ENCODE assay signal across 9 cellular contexts in genomic region chr1:39205102-39205780, GRCh38. TPM values are rescaled to one million over a fixed set of nuclear protein-coding genes. Genes with fewer than 3 reads are reported as not detected.
DNase-seq lines count a peak whose midpoint lies in the region; ATAC-seq, FAIRE-seq and TF ChIP-seq lines count a peak whose summit lies in the region.
"Had no signal": no experiment of that assay in that cellular context is flagged by ENCODE, and none has a peak within 500 bp of the region (broad histone marks: within the 10 kb centered on the region; RNA-seq: fewer than 3 reads in every experiment).

No MANE protein-coding gene starts in this region.

- H3K27me3 Mint-ChIP-seq in H9 (ENCODE audit: low read depth) = no peaks in the 10 kb centered on the region; the same call in 1 of the 2 replicates
- H3K27me3 Mint-ChIP-seq in T-cell = no peaks in the 10 kb centered on the region
- H3K27me3 Mint-ChIP-seq in astrocyte (ENCODE audit: low read depth, unreplicated experiment) = no peaks in the 10 kb centered on the region

- no peak overlapping the region for H2BK15ac ChIP-seq in H9 (ENCODE audit: low read depth, low read length)

- H3K36me3 Mint-ChIP-seq in H9 (ENCODE audit: insufficient read depth in 1 of 3, low read depth in 3 of 3) (peaks cover 0 to 3% (median 2%) of the 10 kb centered on the region in 3 experiments; a peak in 1 of 7 replicates), T-cell (peaks cover 4% of the 10 kb centered on the region), astrocyte (ENCODE audit: low read depth, unreplicated experiment) (peaks cover 2% of the 10 kb centered on the region)

- no peak overlapping the region for H4K5ac ChIP-seq in H9 (ENCODE audit: insufficient read length, low read depth, low read length)

- no peak overlapping the region for H3K27ac ChIP-seq in H9 (ENCODE audit: insufficient read length, low read depth, low read length)
- peak overlapping the region; percentile 97 for H3K27ac ChIP-seq in astrocyte (ENCODE audit: low read depth, low read length)
- H3K27ac ChIP-seq in iPS-18a (ENCODE audit: low read length) = peak overlapping the region; percentile 16
- H3K27ac ChIP-seq in smooth muscle cell (ENCODE audit: low read depth) = peak overlapping the region; percentile 98

- H3K27ac Mint-ChIP-seq in H9 = peak overlapping the region; percentile 31 to 96 (median 87)
- peak overlapping the region; percentile 95 to 98 for H3K27ac Mint-ChIP-seq in T-cell
- peak overlapping the region; percentile 99 for H3K27ac Mint-ChIP-seq in astrocyte (ENCODE audit: unreplicated experiment)

- H4K20me1 ChIP-seq in H9 (ENCODE audit: control insufficient read depth, insufficient read depth, insufficient read length) (no peaks in the 10 kb centered on the region), astrocyte (ENCODE audit: insufficient read depth, low read length) (peaks cover 40% of the 10 kb centered on the region), smooth muscle cell (ENCODE audit: low read depth) (peaks cover 41% of the 10 kb centered on the region)

- no peaks in the 10 kb centered on the region for H3K9me3 ChIP-seq in H9 (ENCODE audit: control insufficient read depth, low read depth, low read length)
- no peaks in the 10 kb centered on the region for H3K9me3 ChIP-seq in astrocyte (ENCODE audit: insufficient read depth, low read depth, low read length)
- H3K9me3 ChIP-seq in iPS-18a (ENCODE audit: control insufficient read depth, low read depth, low read length) = no peaks in the 10 kb centered on the region
- no peaks in the 10 kb centered on the region for H3K9me3 ChIP-seq in smooth muscle cell (replicated peaks; ENCODE audit: low read depth)

- H2BK20ac ChIP-seq in H9 (ENCODE audit: low read depth, low read length, poor library complexity, severe bottlenecking) = no peak overlapping the region

- POLR2A ChIA-PET in T-cell (lab: Charles Lee) = interaction anchor here (0.5 to 1.8 kb wide), 3 partner anchors 10 to 333 kb away, joined by 3 to 7 read pairs (median 3); no protein-coding TSS in a partner anchor

- H3K4me2 ChIP-seq in H9 (ENCODE audit: insufficient read depth, insufficient read length, low read length) = no peak overlapping the region
- peak overlapping the region; percentile 91 for H3K4me2 ChIP-seq in astrocyte (ENCODE audit: low read length)
- H3K4me2 ChIP-seq in smooth muscle cell = peak overlapping the region; percentile 83

- H3K9ac ChIP-seq in H9 (ENCODE audit: extremely low read depth, insufficient read length, low read length) (no peak overlapping the region), astrocyte (ENCODE audit: low read length) (peak overlapping the region; percentile 95), iPS-18a (ENCODE audit: low read length) (no peak overlapping the region), smooth muscle cell (ENCODE audit: low read depth) (peak overlapping the region; percentile 93)

- TF ChIP-seq CTCF in H9 (conservative IDR thresholded peaks at IDR 0.05) = no peak
- no peak for TF ChIP-seq CTCF in astrocyte (IDR thresholded peaks at IDR 0.05; ENCODE audit: insufficient read depth, low read depth, low read length)
- no peak for TF ChIP-seq CTCF in smooth muscle cell (IDR thresholded peaks at IDR 0.05; ENCODE audit: borderline replicate concordance, insufficient read depth, poor library complexity, severe bottlenecking)

- H3K27me3 ChIP-seq in H9 (ENCODE audit: insufficient read depth, low read length) = no peaks in the 10 kb centered on the region
- H3K27me3 ChIP-seq in astrocyte (ENCODE audit: insufficient read depth, low read length) = no peaks in the 10 kb centered on the region
- H3K27me3 ChIP-seq in iPS-18a (ENCODE audit: control insufficient read depth, insufficient read depth, low read length) = no peaks in the 10 kb centered on the region
- H3K27me3 ChIP-seq in smooth muscle cell (ENCODE audit: low read depth) = no peaks in the 10 kb centered on the region

- no peak overlapping the region for H3K4ac ChIP-seq in H9 (ENCODE audit: low read depth, low read length)

- H3K23ac ChIP-seq in H9 (ENCODE audit: insufficient read length, low read depth, low read length) = no peak overlapping the region

- H3K9me3 Mint-ChIP-seq in H9 (no peaks in the 10 kb centered on the region; a peak in 1 of 5 replicates), T-cell (no peaks in the 10 kb centered on the region), astrocyte (ENCODE audit: unreplicated experiment) (peaks cover 2% of the 10 kb centered on the region)

- no CpG with 5 or more reads among the region's 4 CpGs for WGBS in H9 (ENCODE audit: extremely low coverage, insufficient read length, low lambda C conversion rate)
- WGBS in smooth muscle cell (ENCODE audit: low lambda C conversion rate) = 18% methylated on average over 4 of the region's 4 CpGs

- H3K23me2 ChIP-seq in H9 (ENCODE audit: insufficient read length, low read depth, low read length, poor library complexity, severe bottlenecking) = no peaks in the 10 kb centered on the region

- H3K36me3 ChIP-seq in astrocyte (ENCODE audit: insufficient read depth, low read length) (no peaks in the 10 kb centered on the region), iPS-18a (ENCODE audit: control insufficient read depth, low read depth, low read length) (no peaks in the 10 kb centered on the region), smooth muscle cell (ENCODE audit: low read depth) (no peaks in the 10 kb centered on the region)

- H3F3A ChIP-seq in smooth muscle cell (ENCODE audit: low read depth) = peaks cover 31% of the 10 kb centered on the region

- no peak overlapping the region for H4K91ac ChIP-seq in H9 (ENCODE audit: insufficient read length, low read depth, low read length)

- peak; percentile 78 to 90 (median 88) for ATAC-seq in T-cell (replicated peaks in 1 of 4)

- H2BK12ac ChIP-seq in H9 (ENCODE audit: insufficient read length, low read depth, low read length) = no peak overlapping the region

- CTCF ChIA-PET in T-cell (lab: Charles Lee) = interaction anchor here in 1 of 2 donors (0.9 to 4.4 kb wide), 12 partner anchors 7 to 401 kb away, joined by 3 to 66 read pairs (median 4); no protein-coding TSS in a partner anchor

- peaks cover 8% of the 10 kb centered on the region for H3K4me1 ChIP-seq in H9 (ENCODE audit: insufficient read depth, low read length)
- peaks cover 11% of the 10 kb centered on the region for H3K4me1 ChIP-seq in astrocyte (ENCODE audit: insufficient read depth, low read length)
- peaks cover 18% of the 10 kb centered on the region for H3K4me1 ChIP-seq in iPS-18a (ENCODE audit: control insufficient read depth, low read depth, low read length)
- H3K4me1 ChIP-seq in smooth muscle cell (ENCODE audit: low read depth) = peaks cover 22% of the 10 kb centered on the region

- no peak overlapping the region for H3K56ac ChIP-seq in H9 (ENCODE audit: insufficient read length, low read depth, low read length)

- H3K4me3 Mint-ChIP-seq in H9 (peak overlapping the region in 1 of 2 experiments; percentile 16; a peak in 3 of 5 replicates), T-cell (peak overlapping the region; percentile 93), astrocyte (ENCODE audit: unreplicated experiment) (peak overlapping the region; percentile 92)

- H3K14ac ChIP-seq in H9 (ENCODE audit: insufficient read depth, low read length) = no peak overlapping the region

- no peak overlapping the region for H3T11ph ChIP-seq in H9 (ENCODE audit: low read length)

- H2AFZ ChIP-seq in H9 (ENCODE audit: low read length) (no peak overlapping the region), astrocyte (ENCODE audit: low read depth, low read length) (no peak overlapping the region), smooth muscle cell (ENCODE audit: low read depth) (no peak overlapping the region)

- DNase-seq in H9 (no peak), T-cell (peak in 15 of 34 experiments; percentile 10 to 57 (median 32)), astrocyte (ENCODE audit: low read depth) (peak; percentile 75), smooth muscle cell (lab: John Stamatoyannopoulos, UW; ENCODE audit: unreplicated experiment) (no peak), DMS53 treated with DMSO at 0.1 percent for 48 hours (lab: John Stamatoyannopoulos, UW; ENCODE audit: unreplicated experiment) (no peak), NCI-H2227 treated with DMSO at 0.1 percent for 48 hours (lab: John Stamatoyannopoulos, UW) (no peak), NCI-H1436 (lab: John Stamatoyannopoulos, UW) (no peak)

- no peak for FAIRE-seq in astrocyte (lab: Jason Lieb, UNC)
- FAIRE-seq: colon had no signal

- H3K79me2 ChIP-seq in H9 (ENCODE audit: insufficient read depth, low read length) (peaks cover 14% of the 10 kb centered on the region; the same call in 1 of the 2 replicates), astrocyte (ENCODE audit: insufficient read depth, low read length) (peaks cover 94% of the 10 kb centered on the region), smooth muscle cell (ENCODE audit: low read depth) (peaks cover 86% of the 10 kb centered on the region)

- H3K4me1 Mint-ChIP-seq in H9 = peaks cover 20 to 30% of the 10 kb centered on the region in 2 experiments
- peaks cover 59 to 67% (median 63%) of the 10 kb centered on the region in 3 donors for H3K4me1 Mint-ChIP-seq in T-cell
- peaks cover 23% of the 10 kb centered on the region for H3K4me1 Mint-ChIP-seq in astrocyte (ENCODE audit: low read depth, unreplicated experiment)

- H3K4me3 ChIP-seq in astrocyte (ENCODE audit: insufficient read depth, low read depth, low read length) (peak overlapping the region; percentile 85), iPS-18a (ENCODE audit: low read length) (peak overlapping the region; percentile 6), smooth muscle cell (peak overlapping the region; percentile 47)

- no peak overlapping the region for H2BK5ac ChIP-seq in H9 (ENCODE audit: insufficient read length, low read length)

- no peak overlapping the region for H2BK120ac ChIP-seq in H9 (ENCODE audit: low read depth, low read length, poor library complexity, severe bottlenecking)

- no peak overlapping the region for H2AK5ac ChIP-seq in H9 (ENCODE audit: insufficient read length, low read length)

- H4K8ac ChIP-seq in H9 (replicated peaks; ENCODE audit: insufficient read length, low read depth, low read length) = no peak overlapping the region

- no peak overlapping the region for H3K18ac ChIP-seq in H9 (ENCODE audit: insufficient read length, low read depth, low read length)

- no peaks in the 10 kb centered on the region for H3K79me1 ChIP-seq in H9 (ENCODE audit: insufficient read depth, low read depth, low read length, poor library complexity, severe bottlenecking)

RNA-seq across cellular contexts. Expression of gene MACF1, which starts 0.7 kb away (rescaled TPM):
- 172 and 190 TPM in 2 replicates for total RNA-seq in H9 (2021)
- 100 to 1,000 TPM; 232 to 596 (median 258) TPM for total RNA-seq in T-cell
- 592 and 694 TPM in 2 replicates for total RNA-seq in astrocyte
- 186 and 195 TPM in 2 replicates for total RNA-seq in smooth muscle cell
- 36.9 and 71.9 TPM in 2 replicates for polyA plus RNA-seq in smooth muscle cell

Comparison
In these comparisons a context has a peak if more than half of its experiments do, and no peak if none do; other contexts are left out.
1. H3K9ac ChIP-seq: peak in astrocyte (single experiment) and smooth muscle cell (single experiment); none in H9 (single experiment) and iPS-18a (single experiment).
2. H3K4me3 ChIP-seq: peak in every context shown above with its lines; median percentile 85 in astrocyte; 47 in smooth muscle cell; 6 in iPS-18a.
3. Peak in every context shown above with its lines, with median percentiles within 50 percentile points of each other: H3K27ac Mint-ChIP-seq.